23 cellular contexts compared by ENCODE assay signal in genomic region chr9:87011551-87011950, GRCh38.
"Had no signal": no experiment of that assay in that cellular context is flagged by ENCODE, and none has a peak within 500 bp of the region (broad histone marks: within the 10 kb centered on the region; RNA-seq: fewer than 3 reads in every experiment).

No MANE protein-coding gene starts in this region.

- H3K27me3 Mint-ChIP-seq: dendritic cell treated with granulocyte-macrophage colony-stimulating factor and Interleukin-4, amounts not matched to agents 40 ng/mL and 50 ng/mL, for 4 days had no signal

- H3K36me3 ChIP-seq: colonic mucosa, esophagus squamous epithelium, gastrocnemius medialis, heart right ventricle, left lung, lower lobe of right lung had no signal

- H3K27ac Mint-ChIP-seq: dendritic cell treated with granulocyte-macrophage colony-stimulating factor and Interleukin-4, amounts not matched to agents 40 ng/mL and 50 ng/mL, for 4 days; effector memory CD8-positive, alpha-beta T cell; endodermal cell had no signal

- H3K27ac ChIP-seq: colonic mucosa, epithelial cell of prostate, esophagus squamous epithelium, gastrocnemius medialis, heart right ventricle, left lung, lower lobe of right lung had no signal

- H3K4me3 Mint-ChIP-seq: dendritic cell treated with granulocyte-macrophage colony-stimulating factor and Interleukin-4, amounts not matched to agents 40 ng/mL and 50 ng/mL, for 4 days; effector memory CD8-positive, alpha-beta T cell; endodermal cell had no signal

- H3K9me3 Mint-ChIP-seq: dendritic cell treated with granulocyte-macrophage colony-stimulating factor and Interleukin-4, amounts not matched to agents 40 ng/mL and 50 ng/mL, for 4 days; effector memory CD8-positive, alpha-beta T cell; endodermal cell had no signal

- H3K4me1 ChIP-seq: colonic mucosa, gastrocnemius medialis, left lung, lower lobe of right lung had no signal

- H3K4me3 ChIP-seq: colonic mucosa, esophagus squamous epithelium, gastrocnemius medialis, heart right ventricle, left lung, lower lobe of right lung had no signal

- H3K9me3 ChIP-seq: colonic mucosa, esophagus squamous epithelium, gastrocnemius medialis, heart right ventricle, left lung, lower lobe of right lung had no signal

- ATAC-seq: effector memory CD8-positive, alpha-beta T cell; esophagus mucosa; gastrocnemius medialis; heart right ventricle; left cardiac atrium; left lung; left ventricle myocardium superior; lower lobe of right lung had no signal

- DNase-seq: colonic mucosa; cortex of kidney; effector CD8-positive, alpha-beta T cell; effector memory CD8-positive, alpha-beta T cell; endodermal cell; erythroblast; esophagus squamous epithelium; foreskin fibroblast; foreskin melanocyte; gastrocnemius medialis; glutamatergic neuron; head of caudate nucleus; heart right ventricle; hippocampal formation; left cardiac atrium; left ventricle myocardium superior; lower lobe of right lung; mesenchymal stem cell; midbrain had no signal

- H3K27me3 ChIP-seq: colonic mucosa, esophagus squamous epithelium, gastrocnemius medialis, heart right ventricle, left lung had no signal

- H3K4me1 Mint-ChIP-seq: endodermal cell had no signal
